In the genomic region with DNA sequence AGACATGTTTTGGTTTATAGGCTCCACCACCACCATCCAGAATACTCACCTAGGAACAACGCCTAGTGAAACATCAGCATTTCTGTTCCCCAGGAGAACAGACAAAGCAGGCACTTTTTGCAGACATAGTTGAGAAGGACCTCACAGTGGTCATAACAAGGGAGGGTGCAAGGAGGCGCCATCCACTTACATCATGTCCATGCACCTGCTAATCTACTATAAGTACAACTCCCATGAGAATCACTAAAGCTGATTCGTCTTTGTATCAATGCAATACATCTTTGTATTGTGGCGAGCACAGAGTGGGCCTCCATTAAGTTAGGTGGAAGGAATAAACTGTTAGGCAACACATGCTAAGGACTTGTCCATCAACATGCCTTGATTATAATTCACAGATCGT, we compare ENCODE assay signal across 1 cellular context.
TF ChIP-seq lines count a peak whose summit lies in the region.

No MANE protein-coding gene starts in this region.

TF ChIP-seq in GM23338, 12 proteins besides CTCF, POLR2A, EP300 and RAD21 (continued from another document):
- TF ChIP-seq, protein P1, sequence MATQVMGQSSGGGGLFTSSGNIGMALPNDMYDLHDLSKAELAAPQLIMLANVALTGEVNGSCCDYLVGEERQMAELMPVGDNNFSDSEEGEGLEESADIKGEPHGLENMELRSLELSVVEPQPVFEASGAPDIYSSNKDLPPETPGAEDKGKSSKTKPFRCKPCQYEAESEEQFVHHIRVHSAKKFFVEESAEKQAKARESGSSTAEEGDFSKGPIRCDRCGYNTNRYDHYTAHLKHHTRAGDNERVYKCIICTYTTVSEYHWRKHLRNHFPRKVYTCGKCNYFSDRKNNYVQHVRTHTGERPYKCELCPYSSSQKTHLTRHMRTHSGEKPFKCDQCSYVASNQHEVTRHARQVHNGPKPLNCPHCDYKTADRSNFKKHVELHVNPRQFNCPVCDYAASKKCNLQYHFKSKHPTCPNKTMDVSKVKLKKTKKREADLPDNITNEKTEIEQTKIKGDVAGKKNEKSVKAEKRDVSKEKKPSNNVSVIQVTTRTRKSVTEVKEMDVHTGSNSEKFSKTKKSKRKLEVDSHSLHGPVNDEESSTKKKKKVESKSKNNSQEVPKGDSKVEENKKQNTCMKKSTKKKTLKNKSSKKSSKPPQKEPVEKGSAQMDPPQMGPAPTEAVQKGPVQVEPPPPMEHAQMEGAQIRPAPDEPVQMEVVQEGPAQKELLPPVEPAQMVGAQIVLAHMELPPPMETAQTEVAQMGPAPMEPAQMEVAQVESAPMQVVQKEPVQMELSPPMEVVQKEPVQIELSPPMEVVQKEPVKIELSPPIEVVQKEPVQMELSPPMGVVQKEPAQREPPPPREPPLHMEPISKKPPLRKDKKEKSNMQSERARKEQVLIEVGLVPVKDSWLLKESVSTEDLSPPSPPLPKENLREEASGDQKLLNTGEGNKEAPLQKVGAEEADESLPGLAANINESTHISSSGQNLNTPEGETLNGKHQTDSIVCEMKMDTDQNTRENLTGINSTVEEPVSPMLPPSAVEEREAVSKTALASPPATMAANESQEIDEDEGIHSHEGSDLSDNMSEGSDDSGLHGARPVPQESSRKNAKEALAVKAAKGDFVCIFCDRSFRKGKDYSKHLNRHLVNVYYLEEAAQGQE (IDR thresholded peaks at IDR 0.05; ENCODE audit: unreplicated experiment): no peak
- TF ChIP-seq ZNF331 (CRISPR knock-in tag; IDR thresholded peaks at IDR 0.05; ENCODE audit: low read depth): no peak
